ENCODE assay signal across 29 cellular contexts in the genomic region with DNA sequence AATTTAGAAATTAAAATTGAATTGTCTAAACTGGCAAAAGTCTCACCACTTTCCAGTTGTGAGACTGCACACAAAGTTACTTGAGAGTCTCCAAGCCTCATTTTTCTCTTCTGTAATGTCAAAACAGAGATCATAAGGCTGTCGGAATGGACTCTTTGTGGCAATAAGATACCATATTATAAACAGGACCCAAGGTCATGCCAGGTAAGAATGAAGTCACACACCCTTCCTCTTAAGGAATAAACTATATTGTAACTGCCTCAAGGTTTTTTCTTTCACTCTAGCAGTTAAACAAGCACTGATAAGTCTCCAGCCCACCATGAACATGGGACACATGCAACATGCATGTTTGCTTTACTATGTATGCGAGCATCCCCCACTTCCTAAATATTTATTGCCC. TPM values are rescaled to one million over a fixed set of nuclear protein-coding genes. Genes with fewer than 3 reads are reported as not detected.
DNase-seq lines count a peak whose midpoint lies in the region; ATAC-seq and FAIRE-seq lines count a peak whose summit lies in the region.
"Had no signal": no experiment of that assay in that cellular context is flagged by ENCODE, and none has a peak within 500 bp of the region (broad histone marks: within the 10 kb centered on the region; RNA-seq: fewer than 3 reads in every experiment).

No MANE protein-coding gene starts in this region.

- ATAC-seq in left colon (peak; percentile 75), HG03520 (IDR thresholded peaks at IDR 0.05; ENCODE audit: unreplicated experiment) (no peak)
- ATAC-seq: GM12878 had no signal

- H3K27me3 ChIP-seq in mucosa of rectum (ENCODE audit: control insufficient read depth in 2 of 2, insufficient read depth in 2 of 2, low read length in 2 of 2) (no peaks in the 10 kb centered on the region), small intestine (ENCODE audit: control insufficient read depth in 2 of 2, insufficient read depth in 2 of 2, low read length in 2 of 2) (no peaks in the 10 kb centered on the region)
- H3K27me3 ChIP-seq: BE2C, BLaER1 had no signal

- 13 to 62% (median 46%) methylated on average over 2 of the region's 2 CpGs for WGBS in small intestine, 3 donors

- H3K9ac ChIP-seq in mucosa of rectum (ENCODE audit: low read depth in 1 of 2, low read length in 2 of 2): no peak overlapping the region
- H3K9ac ChIP-seq: BLaER1 had no signal

- no peaks in the 10 kb centered on the region for H3K9me3 ChIP-seq in mucosa of rectum (ENCODE audit: control insufficient read depth in 2 of 2, low read length in 2 of 2)
- H3K9me3 ChIP-seq in small intestine (ENCODE audit: control insufficient read depth, low read depth): no peaks in the 10 kb centered on the region
- H3K9me3 ChIP-seq: BE2C, BLaER1 had no signal

- DNase-seq in left colon (no peak), small intestine (peak; percentile 63), SW 1271 (lab: John Stamatoyannopoulos, UW) (no peak), cerebellar cortex (ENCODE audit: low spot score) (no peak), NCI-H748 treated with DMSO at 0.1 percent for 48 hours (lab: John Stamatoyannopoulos, UW) (no peak)
- DNase-seq: 8988T; ACHN; BE2C; C1 segment of cervical spinal cord; CD4-positive, alpha-beta memory T cell; CD4-positive, CD25-positive, alpha-beta regulatory T cell; CD8-positive, alpha-beta memory T cell; COR-L47; DMS 273 treated with DMSO at 0.1 percent for 48 hours; DMS153; DMS53; DMS79; DND-41; EL; GDM1 had no signal

- H3K4me1 ChIP-seq in mucosa of rectum (ENCODE audit: control insufficient read depth in 2 of 2, insufficient read depth in 2 of 2, low read length in 2 of 2) (peaks cover 7 to 28% of the 10 kb centered on the region in 2 donors), small intestine (ENCODE audit: control insufficient read depth in 2 of 2, insufficient read depth in 1 of 2, low read depth in 1 of 2, low read length in 1 of 2) (peaks cover 1 to 4% of the 10 kb centered on the region in 2 donors)
- H3K4me1 ChIP-seq: BE2C, BLaER1 had no signal

- peak overlapping the region; percentile 52 to 70 for H3K27ac ChIP-seq in mucosa of rectum (ENCODE audit: low read depth in 2 of 2, low read length in 2 of 2)
- H3K27ac ChIP-seq in small intestine (ENCODE audit: low read depth in 1 of 2, low read length in 1 of 2): no peak overlapping the region
- H3K27ac ChIP-seq: BLaER1 had no signal

- H3K4me3 ChIP-seq in mucosa of rectum (ENCODE audit: low read length in 2 of 2): peak overlapping the region in 1 of 2 donors; percentile 5
- H3K4me3 ChIP-seq in small intestine (ENCODE audit: low read depth in 1 of 2, low read length in 2 of 2): no peak overlapping the region
- H3K4me3 ChIP-seq: BLaER1, GM12878 had no signal

- no peak for FAIRE-seq in small intestine (lab: Jason Lieb, UNC)
- FAIRE-seq: A204.1, GM12878, GM12892, GM18507 had no signal

- intact Hi-C loops in left colon (cut with DNase I, micrococcal nuclease): no loop called here

- H3K36me3 ChIP-seq in mucosa of rectum (ENCODE audit: control insufficient read depth in 2 of 2, insufficient read depth in 2 of 2, low read length in 2 of 2) (no peaks in the 10 kb centered on the region), small intestine (ENCODE audit: control insufficient read depth in 2 of 2, insufficient read depth in 2 of 2, low read length in 2 of 2) (no peaks in the 10 kb centered on the region)
- H3K36me3 ChIP-seq: BE2C, BLaER1 had no signal

RNA-seq across cellular contexts. Expression of a gene that starts 50.1 kb away (rescaled TPM):
- total RNA-seq in left colon: 1 to 10 TPM in 1 of 2 donors, under 1 TPM in 1; 0.76 to 1.0 TPM
- polyA plus RNA-seq in small intestine: 1 to 10 TPM; 1.3 to 2.2 (median 1.5) TPM
- total RNA-seq: CD4-positive, alpha-beta memory T cell; CD4-positive, CD25-positive, alpha-beta regulatory T cell; G401; GM12878 had no signal
- polyA plus RNA-seq: CD14-positive monocyte; CD4-positive, alpha-beta memory T cell; CD8-positive, alpha-beta memory T cell; GM12878 had no signal

Comparison
In these comparisons a context has a peak if more than half of its experiments do, and no peak if none do; other contexts are left out.
1. H3K27ac ChIP-seq: peak in mucosa of rectum (2 of 2); none in small intestine (0 of 2).